In the genomic region with DNA sequence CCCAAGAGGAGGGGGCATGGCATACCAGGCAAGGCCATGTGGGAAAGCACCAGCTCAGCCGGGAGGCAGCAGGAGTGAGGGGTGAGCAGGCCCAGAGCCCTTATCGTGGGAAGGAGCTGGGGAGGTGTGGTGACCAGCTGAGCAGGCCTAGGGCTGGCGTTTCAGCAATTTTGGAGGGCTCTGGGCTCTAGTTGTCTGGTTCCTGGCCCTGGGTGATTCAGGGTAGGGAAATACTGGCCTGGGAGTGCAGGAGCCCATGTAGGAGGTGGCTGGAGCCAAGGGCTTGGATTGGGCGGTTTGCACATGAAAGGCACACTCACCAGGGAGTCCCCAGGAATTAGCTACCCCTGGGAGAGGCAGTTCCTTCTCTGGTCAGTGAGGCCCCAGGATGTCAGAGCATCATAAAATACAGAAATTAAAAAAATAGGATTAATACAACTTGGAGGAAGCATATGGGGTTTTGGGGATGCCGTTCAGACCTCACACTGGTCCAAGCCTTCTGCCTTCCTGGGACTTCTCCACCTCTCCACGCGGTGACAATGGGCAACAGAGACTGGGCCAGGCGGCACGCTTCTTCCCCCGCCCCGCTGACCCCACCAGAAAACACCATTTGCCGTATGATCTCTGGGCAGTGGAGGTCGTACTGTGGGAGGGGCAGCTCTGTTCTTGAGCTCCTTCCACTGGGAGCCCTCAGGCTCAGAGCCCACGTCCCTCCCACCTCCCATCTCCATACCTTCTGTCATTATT, we compare ENCODE assay signal across 13 cellular contexts.
DNase-seq lines count a peak whose midpoint lies in the region; ATAC-seq and TF ChIP-seq lines count a peak whose summit lies in the region.
"Had no signal": no experiment of that assay in that cellular context is flagged by ENCODE, and none has a peak within 500 bp of the region (broad histone marks: within the 10 kb centered on the region; RNA-seq: fewer than 3 reads in every experiment).

No MANE protein-coding gene starts in this region.

- H3K4me1 ChIP-seq in right atrium auricular region, result peaks cover 0 to 5% of the 10 kb centered on the region in 2 donors

- H3K36me3 ChIP-seq in right atrium auricular region, result no peaks in the 10 kb centered on the region
- H3K36me3 ChIP-seq: BLaER1 treated with 17β-estradiol and CSF1 and Interleukin-3, amounts not matched to agents 10 nM and 100 nM; MG63 had no signal

- CTCF ChIA-PET in WTC11 (lab: Charles Lee), result interaction anchor here (1.0 to 2.8 kb wide), 5 partner anchors 14 to 161 kb away, joined by 3 to 10 read pairs (median 4); no protein-coding TSS in a partner anchor

- H3K9me3 Mint-ChIP-seq in WTC11, result no peaks in the 10 kb centered on the region
- H3K9me3 Mint-ChIP-seq in stimulated activated effector memory CD8-positive, alpha-beta T cell treated with anti-CD3 and anti-CD28 coated beads, Interleukin-12 subunit alpha, Interleukin-12 subunit beta, amount 100 ng/mL, for 72 hours, result no peaks in the 10 kb centered on the region
- no peaks in the 10 kb centered on the region for H3K9me3 Mint-ChIP-seq in natural killer cell

- no peak for ATAC-seq in Right ventricle myocardium superior (ENCODE audit: poor library complexity)
- peak; percentile 73 for ATAC-seq in WTC11
- no peak for ATAC-seq in stimulated activated effector memory CD8-positive, alpha-beta T cell treated with anti-CD3 and anti-CD28 coated beads, Interleukin-12 subunit alpha, Interleukin-12 subunit beta, amount 100 ng/mL, for 72 hours
- no peak for ATAC-seq in natural killer cell

- no peaks in the 10 kb centered on the region for H3K27me3 Mint-ChIP-seq in WTC11 (ENCODE audit: low read depth)
- H3K27me3 Mint-ChIP-seq in natural killer cell (ENCODE audit: low read depth in 2 of 2), result peaks cover 0 to 5% of the 10 kb centered on the region in 2 donors

- no peaks in the 10 kb centered on the region for H3K9me3 ChIP-seq in right atrium auricular region
- H3K9me3 ChIP-seq: BLaER1 treated with 17β-estradiol and CSF1 and Interleukin-3, amounts not matched to agents 10 nM and 100 nM; MG63 had no signal

- DNase-seq in Right ventricle myocardium superior, result peak; percentile 14
- DNase-seq in right atrium auricular region (ENCODE audit: low spot score), result no peak
- peak; percentile 38 for DNase-seq in WTC11 (ENCODE audit: low spot score)
- DNase-seq in iPS-NIHi7 (ENCODE audit: extremely low spot score), result peak; percentile 75
- DNase-seq in stimulated activated effector memory CD8-positive, alpha-beta T cell treated with anti-CD3 and anti-CD28 coated beads, Interleukin-12 subunit alpha, Interleukin-12 subunit beta, amount 100 ng/mL, for 72 hours (ENCODE audit: low spot score in 2 of 2), result no peak
- DNase-seq in COLO668 (lab: John Stamatoyannopoulos, UW; ENCODE audit: unreplicated experiment), result no peak
- DNase-seq in natural killer cell, result no peak
- DNase-seq in NCI-H1105 treated with DMSO at 0.1 percent for 48 hours (lab: John Stamatoyannopoulos, UW), result no peak
- DNase-seq: 8988T, MG63, NCI-H187 treated with DMSO at 0.1 percent for 48 hours, NCI-H774 had no signal

- H3K27ac Mint-ChIP-seq in WTC11 (peak overlapping the region; percentile 46; the same call in 1 of the 2 replicates), natural killer cell (no peak overlapping the region)
- peak overlapping the region; percentile 78 for H3K27ac Mint-ChIP-seq in stimulated activated effector memory CD8-positive, alpha-beta T cell treated with anti-CD3 and anti-CD28 coated beads, Interleukin-12 subunit alpha, Interleukin-12 subunit beta, amount 100 ng/mL, for 72 hours

- H3K27me3 ChIP-seq in right atrium auricular region, result no peaks in the 10 kb centered on the region
- H3K27me3 ChIP-seq: BLaER1 treated with 17β-estradiol and CSF1 and Interleukin-3, amounts not matched to agents 10 nM and 100 nM; MG63 had no signal

- H3K27ac ChIP-seq in right atrium auricular region, result no peak overlapping the region
- H3K27ac ChIP-seq: BLaER1 treated with 17β-estradiol and CSF1 and Interleukin-3, amounts not matched to agents 10 nM and 100 nM had no signal

- intact Hi-C loops in Right ventricle myocardium superior (cut with DNase I) (no loop called here), natural killer cell (cut with micrococcal nuclease) (no loop called here)

- POLR2A ChIA-PET in WTC11 (lab: Charles Lee), result no interaction called here

- H3K36me3 Mint-ChIP-seq in WTC11, result no peaks in the 10 kb centered on the region
- H3K36me3 Mint-ChIP-seq in stimulated activated effector memory CD8-positive, alpha-beta T cell treated with anti-CD3 and anti-CD28 coated beads, Interleukin-12 subunit alpha, Interleukin-12 subunit beta, amount 100 ng/mL, for 72 hours, result no peaks in the 10 kb centered on the region
- no peaks in the 10 kb centered on the region for H3K36me3 Mint-ChIP-seq in natural killer cell

- TF ChIP-seq CTCF in right atrium auricular region (IDR thresholded peaks at IDR 0.05) (no peak), WTC11 (IDR thresholded peaks at IDR 0.05) (no peak), natural killer cell (IDR thresholded peaks at IDR 0.05) (no peak)

- no peak overlapping the region for H3K4me3 ChIP-seq in right atrium auricular region
- H3K4me3 ChIP-seq: BLaER1 treated with 17β-estradiol and CSF1 and Interleukin-3, amounts not matched to agents 10 nM and 100 nM; MG63 had no signal

- H3K4me3 Mint-ChIP-seq in WTC11 (no peak overlapping the region), natural killer cell (no peak overlapping the region)
- no peak overlapping the region for H3K4me3 Mint-ChIP-seq in stimulated activated effector memory CD8-positive, alpha-beta T cell treated with anti-CD3 and anti-CD28 coated beads, Interleukin-12 subunit alpha, Interleukin-12 subunit beta, amount 100 ng/mL, for 72 hours

- H3K4me1 Mint-ChIP-seq in WTC11 (peaks cover 45% of the 10 kb centered on the region), natural killer cell (no peaks in the 10 kb centered on the region)
- no peaks in the 10 kb centered on the region for H3K4me1 Mint-ChIP-seq in stimulated activated effector memory CD8-positive, alpha-beta T cell treated with anti-CD3 and anti-CD28 coated beads, Interleukin-12 subunit alpha, Interleukin-12 subunit beta, amount 100 ng/mL, for 72 hours

TF ChIP-seq in WTC11, 78 proteins besides CTCF, POLR2A, EP300 and RAD21:
- TF ChIP-seq ZNF423 (CRISPR knock-in tag; IDR thresholded peaks at IDR 0.05) (peak; percentile 83), FOXJ3 (CRISPR knock-in tag; IDR thresholded peaks at IDR 0.05; ENCODE audit: borderline replicate concordance) (no peak), CREB1 (CRISPR knock-in tag; IDR thresholded peaks at IDR 0.05) (no peak), ELF4 (CRISPR knock-in tag; IDR thresholded peaks at IDR 0.05; ENCODE audit: low read depth) (no peak), EMX1 (CRISPR knock-in tag; IDR thresholded peaks at IDR 0.05) (no peak), ZNF671 (CRISPR knock-in tag; IDR thresholded peaks at IDR 0.05) (no peak), HMGA2 (CRISPR knock-in tag; IDR thresholded peaks at IDR 0.05) (no peak)
- TF ChIP-seq, protein P1, sequence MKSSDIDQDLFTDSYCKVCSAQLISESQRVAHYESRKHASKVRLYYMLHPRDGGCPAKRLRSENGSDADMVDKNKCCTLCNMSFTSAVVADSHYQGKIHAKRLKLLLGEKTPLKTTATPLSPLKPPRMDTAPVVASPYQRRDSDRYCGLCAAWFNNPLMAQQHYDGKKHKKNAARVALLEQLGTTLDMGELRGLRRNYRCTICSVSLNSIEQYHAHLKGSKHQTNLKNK (CRISPR knock-in tag; IDR thresholded peaks at IDR 0.05), result no peak

Comparison
In these comparisons a context has a peak if more than half of its experiments do, and no peak if none do; other contexts are left out.
1. DNase-seq: peak in Right ventricle myocardium superior (single experiment), WTC11 (single experiment) and iPS-NIHi7 (single experiment); none in right atrium auricular region (single experiment), stimulated activated effector memory CD8-positive, alpha-beta T cell treated with anti-CD3 and anti-CD28 coated beads, Interleukin-12 subunit alpha, Interleukin-12 subunit beta, amount 100 ng/mL, for 72 hours (0 of 2), COLO668 (single experiment), natural killer cell (single experiment) and NCI-H1105 treated with DMSO at 0.1 percent for 48 hours (single experiment).
2. H3K27ac Mint-ChIP-seq: peak in WTC11 (single experiment) and stimulated activated effector memory CD8-positive, alpha-beta T cell treated with anti-CD3 and anti-CD28 coated beads, Interleukin-12 subunit alpha, Interleukin-12 subunit beta, amount 100 ng/mL, for 72 hours (single experiment); none in natural killer cell (0 of 2).